Comparison of ENCODE assay signal across 11 cellular contexts in the genomic region with DNA sequence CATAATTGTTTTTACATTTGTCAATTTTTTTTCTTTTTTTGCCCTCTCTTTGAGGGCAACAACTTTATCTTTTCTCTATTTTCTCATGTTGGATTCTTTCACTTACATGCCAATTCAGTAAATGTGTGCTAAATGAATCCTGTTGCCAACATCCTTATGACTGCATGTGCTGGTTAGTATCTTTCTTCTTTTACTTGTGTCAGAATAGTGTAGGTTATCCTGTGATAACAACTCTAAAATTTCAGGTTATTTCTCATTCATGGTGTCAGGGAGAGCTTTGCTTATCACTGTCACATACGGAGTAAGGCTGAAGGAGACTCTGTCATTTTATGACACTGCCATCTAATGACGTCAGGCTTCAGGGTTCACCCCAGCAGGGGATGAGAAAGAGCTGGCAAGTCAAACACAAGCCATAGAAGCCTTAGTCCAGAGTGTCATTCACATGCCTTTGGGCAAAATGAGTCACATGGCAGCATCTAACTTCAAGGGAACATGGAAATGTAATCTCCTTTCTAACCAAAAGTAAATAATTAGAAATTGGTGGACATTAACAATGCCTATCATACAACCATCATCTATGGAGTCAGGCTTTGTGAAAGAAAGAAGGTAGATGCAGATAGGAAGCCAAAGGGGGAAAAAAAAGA.
DNase-seq lines count a peak whose midpoint lies in the region; ATAC-seq and TF ChIP-seq lines count a peak whose summit lies in the region.
"Had no signal": no experiment of that assay in that cellular context is flagged by ENCODE, and none has a peak within 500 bp of the region (broad histone marks: within the 10 kb centered on the region; RNA-seq: fewer than 3 reads in every experiment).

No MANE protein-coding gene starts in this region.

- H3K36me3 Mint-ChIP-seq in endothelial cell (ENCODE audit: low read depth, unreplicated experiment) = no peaks in the 10 kb centered on the region

- peak; percentile 62 for DNase-seq in activated effector memory CD4-positive, alpha-beta T cell treated with anti-CD3 and anti-CD28 coated beads, Interleukin-2, amount 50 U/mL, for 16 hours
- DNase-seq in activated effector memory CD4-positive, alpha-beta T cell treated with Interleukin-2 at 50 U/mL for 16 hours = no peak
- DNase-seq in MG63 (peak; percentile 59), endothelial cell (ENCODE audit: low spot score) (no peak), D341Med (ENCODE audit: low spot score) (no peak), NCI-H774 (lab: John Stamatoyannopoulos, UW) (no peak)
- no peak for DNase-seq in stimulated activated naive CD8-positive, alpha-beta T cell treated with anti-CD3 and anti-CD28 coated beads, Interleukin-15, Interleukin-2, amounts not matched to agents 100 U/mL and 50 U/mL, for 24 hours
- DNase-seq: COR-L47, NCI-H2029 had no signal

- H3K9me3 ChIP-seq in MG63 = no peaks in the 10 kb centered on the region

- no peak overlapping the region for H3K4me3 Mint-ChIP-seq in endothelial cell (ENCODE audit: unreplicated experiment)

- peak overlapping the region; percentile 92 for H3K27ac Mint-ChIP-seq in endothelial cell (ENCODE audit: unreplicated experiment)
- H3K27ac Mint-ChIP-seq: progenitor cell of endocrine pancreas had no signal

- H3K4me1 Mint-ChIP-seq in endothelial cell (ENCODE audit: unreplicated experiment) = peaks cover 26% of the 10 kb centered on the region

- no peak for TF ChIP-seq CTCF in endothelial cell (IDR thresholded peaks at IDR 0.05; ENCODE audit: unreplicated experiment)

- peaks cover 4% of the 10 kb centered on the region for H3K27me3 Mint-ChIP-seq in endothelial cell (ENCODE audit: unreplicated experiment)
- H3K27me3 Mint-ChIP-seq: progenitor cell of endocrine pancreas had no signal

- ATAC-seq in stimulated activated naive CD8-positive, alpha-beta T cell treated with anti-CD3 and anti-CD28 coated beads, Interleukin-15, Interleukin-2, amounts not matched to agents 100 U/mL and 50 U/mL, for 24 hours = peak; percentile 26
- ATAC-seq in HG02884 (IDR thresholded peaks at IDR 0.05; ENCODE audit: unreplicated experiment) = no peak

- H3K36me3 ChIP-seq in MG63 = no peaks in the 10 kb centered on the region

- H3K4me3 ChIP-seq in MG63 = no peak overlapping the region

- H3K9me3 Mint-ChIP-seq in endothelial cell (ENCODE audit: unreplicated experiment) = no peaks in the 10 kb centered on the region

- H3K27me3 ChIP-seq in MG63 = no peaks in the 10 kb centered on the region

Comparison
In these comparisons a context has a peak if more than half of its experiments do, and no peak if none do; other contexts are left out.
1. DNase-seq: peak in activated effector memory CD4-positive, alpha-beta T cell treated with anti-CD3 and anti-CD28 coated beads, Interleukin-2, amount 50 U/mL, for 16 hours (single experiment) and MG63 (single experiment); none in activated effector memory CD4-positive, alpha-beta T cell treated with Interleukin-2 at 50 U/mL for 16 hours (single experiment), endothelial cell (single experiment), stimulated activated naive CD8-positive, alpha-beta T cell treated with anti-CD3 and anti-CD28 coated beads, Interleukin-15, Interleukin-2, amounts not matched to agents 100 U/mL and 50 U/mL, for 24 hours (single experiment), D341Med (single experiment) and NCI-H774 (single experiment).